In the genomic region with DNA sequence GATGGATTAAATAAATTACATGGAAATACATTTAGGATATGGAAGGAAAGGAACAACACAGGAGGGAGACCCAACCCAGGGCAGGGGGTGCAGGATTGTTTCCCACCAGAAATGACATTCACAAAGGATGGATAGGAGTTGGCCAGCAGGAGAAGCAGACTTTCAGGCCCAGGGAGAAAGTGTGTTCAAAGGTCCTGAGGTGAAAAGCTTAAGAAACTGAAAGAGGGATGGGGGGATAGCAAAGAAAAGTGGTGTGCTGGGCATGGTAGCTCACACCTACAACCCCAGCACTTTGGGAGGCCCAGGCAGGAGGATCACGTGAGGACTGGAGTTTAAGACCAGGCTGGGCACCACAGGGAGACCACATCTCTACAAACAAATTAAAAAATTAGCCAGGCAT, we compare ENCODE assay signal across 1 cellular context.
TF ChIP-seq lines count a peak whose summit lies in the region.

No MANE protein-coding gene starts in this region.

TF ChIP-seq in H1, 55 proteins besides CTCF, POLR2A, EP300 and RAD21:
- TF ChIP-seq KDM1A (IDR thresholded peaks at IDR 0.05; ENCODE audit: borderline replicate concordance, low read length) (peak; percentile 86; the same call in 1 of the 2 replicates), ATF2 (IDR thresholded peaks at IDR 0.05; ENCODE audit: low read length) (no peak)
TF ChIP-seq in H1: peak in this region for 1.
